In genomic region chr2:219851801-219852481, GRCh38 we compare ENCODE assay signal across 13 cellular contexts.
DNase-seq lines count a peak whose midpoint lies in the region; ATAC-seq and TF ChIP-seq lines count a peak whose summit lies in the region.
"Had no signal": no experiment of that assay in that cellular context is flagged by ENCODE, and none has a peak within 500 bp of the region (broad histone marks: within the 10 kb centered on the region; RNA-seq: fewer than 3 reads in every experiment).

No MANE protein-coding gene starts in this region.

- no peaks in the 10 kb centered on the region for H3K9me3 ChIP-seq in stomach
- H3K9me3 ChIP-seq: body of pancreas had no signal

- TF ChIP-seq EP300 in stomach (IDR thresholded peaks at IDR 0.05): no peak

- no peak overlapping the region for H3K27ac ChIP-seq in stomach
- H3K27ac ChIP-seq: body of pancreas had no signal

- intact Hi-C loops in stomach (cut with DNase I; ENCODE audit: low total_unique reads): no loop called here

- TF ChIP-seq POLR2A in stomach (IDR thresholded peaks at IDR 0.05): no peak

- no peak for TF ChIP-seq CTCF in stomach (IDR thresholded peaks at IDR 0.05)

- DNase-seq in HCEC 1CT (peak; percentile 2), amniotic epithelial cell (ENCODE audit: low read depth) (peak; percentile 3), hepatic stellate cell (ENCODE audit: low spot score) (peak; percentile 9), stomach (no peak), GOT3 (lab: John Stamatoyannopoulos, UW) (no peak), T1000 (lab: John Stamatoyannopoulos, UW) (no peak), globus pallidus (ENCODE audit: low spot score) (no peak)
- DNase-seq: glutamatergic neuron; NCI-H187 treated with DMSO at 0.1 percent for 48 hours; stimulated activated CD4-positive, alpha-beta T cell treated with anti-CD3 and anti-CD28 coated beads, Interleukin-4, amount 100 ng/mL, for 1 hour had no signal

- 27 to 50% (median 40%) methylated on average over 21 to 22 of the region's 22 CpGs for WGBS in stomach, 5 donors

- H3K27me3 ChIP-seq in stomach: peaks cover 0 to 36% (median 3%) of the 10 kb centered on the region in 3 donors
- H3K27me3 ChIP-seq: body of pancreas had no signal

- H3K4me1 ChIP-seq in stomach: no peaks in the 10 kb centered on the region
- H3K4me1 ChIP-seq: body of pancreas had no signal

- H3K36me3 ChIP-seq in stomach: no peaks in the 10 kb centered on the region

- peak overlapping the region in 3 of 4 donors; percentile 17 to 29 (median 18) for H3K4me3 ChIP-seq in stomach
- H3K4me3 ChIP-seq: body of pancreas had no signal

- ATAC-seq in GM21737 (IDR thresholded peaks at IDR 0.05; ENCODE audit: unreplicated experiment): no peak
- ATAC-seq: body of pancreas; natural killer cell treated with Interleukin-12 subunit alpha and Interleukin-12 subunit beta and Interleukin-15 and Interleukin-18, amount 100 ng/mL, for 72 hours had no signal

Comparison
In these comparisons a context has a peak if more than half of its experiments do, and no peak if none do; other contexts are left out.
1. DNase-seq: peak in HCEC 1CT (single experiment), amniotic epithelial cell (single experiment) and hepatic stellate cell (single experiment); none in stomach (single experiment), GOT3 (single experiment), T1000 (single experiment) and globus pallidus (single experiment).